In the genomic region with DNA sequence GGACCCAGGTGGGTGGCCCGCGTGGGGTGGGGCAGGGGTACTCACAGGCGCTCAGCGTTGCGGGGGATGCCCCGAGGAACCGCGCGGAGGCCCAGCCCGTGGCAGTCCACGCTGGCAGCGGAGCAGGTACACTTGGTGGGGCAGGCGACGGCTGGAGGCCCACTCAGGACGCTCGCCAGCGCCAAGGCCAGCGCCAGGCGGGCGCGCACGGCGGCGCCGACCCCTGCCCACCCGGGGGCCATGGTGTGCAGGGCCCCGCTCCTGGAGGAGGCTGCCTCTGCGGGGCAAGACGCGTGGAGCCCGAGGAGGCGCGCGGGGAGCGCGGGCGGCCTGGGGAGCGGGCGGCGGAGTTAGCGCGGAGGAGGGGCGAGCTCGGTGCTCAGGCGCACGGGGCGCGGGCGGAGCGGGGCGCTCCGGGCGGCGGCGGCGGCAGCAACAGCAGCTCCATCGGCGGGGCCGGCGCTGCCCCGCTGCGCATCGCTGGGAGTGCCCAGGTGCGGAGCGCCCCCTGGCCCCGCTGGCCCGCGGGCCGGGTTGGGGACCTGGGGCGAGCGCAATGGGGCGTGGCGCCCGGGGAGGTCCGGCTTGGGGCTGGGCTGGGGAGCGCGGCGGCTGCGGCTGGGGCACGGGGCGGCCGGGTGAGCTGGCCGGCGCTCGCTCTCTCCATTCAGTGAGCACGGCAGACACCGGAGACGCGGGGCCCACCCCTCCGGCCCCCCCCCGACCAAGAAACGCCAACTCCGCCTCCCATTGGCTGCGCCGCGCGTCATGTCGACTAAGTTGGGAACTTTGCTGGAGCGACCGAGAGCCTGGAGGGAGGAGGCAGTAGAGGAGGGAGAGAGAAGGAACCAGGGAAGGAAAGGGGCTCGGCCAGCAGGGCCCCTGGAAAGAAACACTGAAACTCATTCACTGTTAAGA, we compare ENCODE assay signal across 8 cellular contexts. TPM values are rescaled to one million over a fixed set of nuclear protein-coding genes. Genes with fewer than 3 reads are reported as not detected.
DNase-seq lines count a peak whose midpoint lies in the region; ATAC-seq, FAIRE-seq and TF ChIP-seq lines count a peak whose summit lies in the region.

A gene (minus strand): TSS at position 672 of the 918 bp plus-strand sequence. CDS start 430 bp downstream, at position 242.

- peak within 1 kb of the TSS; percentile 60 for H3K9ac ChIP-seq in keratinocyte (ENCODE audit: control insufficient read depth, extremely low read depth, insufficient read depth, low read length)

- no peaks in the 10 kb centered on the region for H3K36me3 ChIP-seq in keratinocyte (ENCODE audit: control insufficient read depth in 2 of 2, extremely low read depth in 1 of 2, insufficient read depth in 2 of 2, low read length in 2 of 2)
- no peaks in the 10 kb centered on the region for H3K36me3 ChIP-seq in testis (ENCODE audit: low read depth, missing control alignments)

- no peak within 1 kb of the TSS for H3K27ac ChIP-seq in caudate nucleus (ENCODE audit: low read depth, low read length)
- no peak within 1 kb of the TSS for H3K27ac ChIP-seq in keratinocyte (ENCODE audit: control insufficient read depth, insufficient read depth, low read length)
- no peak within 1 kb of the TSS for H3K27ac ChIP-seq in testis

- H3K4me1 ChIP-seq in keratinocyte (ENCODE audit: control insufficient read depth, extremely low read depth, insufficient read depth, low read length): peaks cover 21% of the 10 kb centered on the region
- H3K4me1 ChIP-seq in testis: no peaks in the 10 kb centered on the region

- dilution Hi-C loops in keratinocyte (cut with MboI; ENCODE audit: extremely low pct_ligation_motif_present, low sequenced_read_pairs): no loop called here

- no peak for ATAC-seq in HG02870 (IDR thresholded peaks at IDR 0.05; ENCODE audit: unreplicated experiment)
- ATAC-seq in HG03135 (IDR thresholded peaks at IDR 0.05; ENCODE audit: unreplicated experiment): no peak

- H3K4me2 ChIP-seq in keratinocyte (ENCODE audit: control insufficient read depth, extremely low read depth, insufficient read depth, low read depth, low read length): peak within 1 kb of the TSS; percentile 79

- H3K9me1 ChIP-seq in keratinocyte (ENCODE audit: control insufficient read depth, extremely low read depth, insufficient read depth, low read length): peaks cover 2% of the 10 kb centered on the region

- H3K27me3 ChIP-seq in keratinocyte (ENCODE audit: control insufficient read depth, extremely low read depth, insufficient read depth, low read length) (peaks cover 7% of the 10 kb centered on the region), testis (no peaks in the 10 kb centered on the region)

- WGBS in testis, 2 donors: 1 to 2% methylated on average over 10 to 78 of the region's 101 CpGs

- H3K79me2 ChIP-seq in keratinocyte (ENCODE audit: control insufficient read depth, insufficient read depth, low read length): no peaks in the 10 kb centered on the region

- H3K4me3 ChIP-seq in keratinocyte (ENCODE audit: control insufficient read depth in 2 of 3, extremely low read depth in 1 of 3, insufficient read depth in 2 of 3, low read depth in 1 of 3, low read length in 3 of 3) (peak within 1 kb of the TSS; percentile 46 to 71 (median 58)), testis (peak within 1 kb of the TSS; percentile 9 to 43)

- no peaks in the 10 kb centered on the region for H4K20me1 ChIP-seq in keratinocyte (ENCODE audit: control insufficient read depth, extremely low read depth, insufficient read depth, low read length)

- FAIRE-seq in keratinocyte (lab: Jason Lieb, UNC): peak; percentile 9

- intact Hi-C loops in testis (cut with DNase I; ENCODE audit: low total_unique reads): loop anchor here (10.0 kb wide), 1 partner anchor 316 kb away; no protein-coding TSS in a partner anchor

- TF ChIP-seq POLR2A in testis (IDR thresholded peaks at IDR 0.05): no peak

- peak; percentile 6 for DNase-seq in NCI-H1694 treated with DMSO at 0.1 percent for 48 hours (lab: John Stamatoyannopoulos, UW)
- no peak for DNase-seq in NCI-H1694 (lab: John Stamatoyannopoulos, UW)
- peak in 36 of 61 donors; percentile 10 to 64 (median 38) for DNase-seq in caudate nucleus (lab: John Stamatoyannopoulos, UW)
- DNase-seq in keratinocyte (ENCODE audit: low read depth, low spot score): peak; percentile 19
- peak; percentile 56 for DNase-seq in testis
- DNase-seq in germinal center (ENCODE audit: low spot score): no peak

- TF ChIP-seq CTCF in keratinocyte (optimal IDR thresholded peaks at IDR 0.05 in 1 of 3, IDR thresholded peaks at IDR 0.05 in 1 of 3, conservative IDR thresholded peaks at IDR 0.05 in 1 of 3; ENCODE audit: extremely low read depth in 1 of 3, insufficient read depth in 2 of 3, low read length in 3 of 3): peak in 1 of 3 experiments; percentile 37
- no peak for TF ChIP-seq CTCF in testis (IDR thresholded peaks at IDR 0.05)

- H2AFZ ChIP-seq in keratinocyte (ENCODE audit: control insufficient read depth, low read length): peak within 1 kb of the TSS; percentile 58

- H3K9me3 ChIP-seq in keratinocyte (ENCODE audit: control insufficient read depth, low read depth, low read length) (no peaks in the 10 kb centered on the region), testis (no peaks in the 10 kb centered on the region)

RNA-seq across cellular contexts. Expression of the gene that starts here (rescaled TPM):
- polyA plus RNA-seq in keratinocyte (2.4 to 10.1 TPM (median 3.1 TPM) in 3 replicates), testis (ENCODE audit: insufficient read depth, low read depth, low replicate concordance) (23.2 TPM)
- polyA plus RNA-seq in keratinocyte (2011; ENCODE audit: low read depth): 1.3 TPM
- 3.6 and 6.3 TPM in 2 replicates for polyA plus RNA-seq in keratinocyte (2011; cell fraction: cytosol; rRNA removed)
- polyA plus RNA-seq in keratinocyte (2011; cell fraction: nucleus; rRNA removed): 15.8 and 21.4 TPM in 2 replicates
- 1.6 and 8.5 TPM in 2 replicates for polyA plus RNA-seq in keratinocyte (2012; ENCODE audit: low replicate concordance)
- 9.5 to 47.6 TPM (median 12.0 TPM) in 3 replicates for polyA minus RNA-seq in keratinocyte
- 10.9 TPM for polyA minus RNA-seq in keratinocyte (2011; cell fraction: cytosol; rRNA and poly(A)+ RNA removed)
- 25.7 and 34.5 TPM in 2 replicates for polyA minus RNA-seq in keratinocyte (2011; cell fraction: nucleus; rRNA and poly(A)+ RNA removed)
- total RNA-seq in testis: 1 to 10 TPM; 4.8 to 7.8 TPM

Comparison
In these comparisons a context has a peak if more than half of its experiments do, and no peak if none do; other contexts are left out.
1. DNase-seq: peak in NCI-H1694 treated with DMSO at 0.1 percent for 48 hours (single experiment), caudate nucleus (36 of 61), keratinocyte (single experiment) and testis (single experiment); none in NCI-H1694 (single experiment) and germinal center (single experiment).